Comparison of ENCODE assay signal across 1 cellular context in genomic region chr16:58265480-58266052, GRCh38.
TF ChIP-seq lines count a peak whose summit lies in the region.

No MANE protein-coding gene starts in this region.

TF ChIP-seq in SK-N-SH, 30 proteins besides CTCF, POLR2A, EP300 and RAD21 (continued from another document):
- TF ChIP-seq REST (IDR thresholded peaks at IDR 0.05; ENCODE audit: low read depth, low read length) (no peak), SIN3A (IDR thresholded peaks at IDR 0.05; ENCODE audit: borderline replicate concordance, low read depth, low read length) (no peak), USF2 (IDR thresholded peaks at IDR 0.05; ENCODE audit: borderline replicate concordance, low read depth, low read length) (no peak), GABPA (IDR thresholded peaks at IDR 0.05; ENCODE audit: low read depth) (no peak), MXI1 (IDR thresholded peaks at IDR 0.05; ENCODE audit: low read depth, low read length) (no peak)
- TF ChIP-seq, protein P1, sequence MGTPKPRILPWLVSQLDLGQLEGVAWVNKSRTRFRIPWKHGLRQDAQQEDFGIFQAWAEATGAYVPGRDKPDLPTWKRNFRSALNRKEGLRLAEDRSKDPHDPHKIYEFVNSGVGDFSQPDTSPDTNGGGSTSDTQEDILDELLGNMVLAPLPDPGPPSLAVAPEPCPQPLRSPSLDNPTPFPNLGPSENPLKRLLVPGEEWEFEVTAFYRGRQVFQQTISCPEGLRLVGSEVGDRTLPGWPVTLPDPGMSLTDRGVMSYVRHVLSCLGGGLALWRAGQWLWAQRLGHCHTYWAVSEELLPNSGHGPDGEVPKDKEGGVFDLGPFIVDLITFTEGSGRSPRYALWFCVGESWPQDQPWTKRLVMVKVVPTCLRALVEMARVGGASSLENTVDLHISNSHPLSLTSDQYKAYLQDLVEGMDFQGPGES (IDR thresholded peaks at IDR 0.05; ENCODE audit: low read depth, low read length): no peak
